8 cellular contexts compared by ENCODE assay signal in the genomic region with DNA sequence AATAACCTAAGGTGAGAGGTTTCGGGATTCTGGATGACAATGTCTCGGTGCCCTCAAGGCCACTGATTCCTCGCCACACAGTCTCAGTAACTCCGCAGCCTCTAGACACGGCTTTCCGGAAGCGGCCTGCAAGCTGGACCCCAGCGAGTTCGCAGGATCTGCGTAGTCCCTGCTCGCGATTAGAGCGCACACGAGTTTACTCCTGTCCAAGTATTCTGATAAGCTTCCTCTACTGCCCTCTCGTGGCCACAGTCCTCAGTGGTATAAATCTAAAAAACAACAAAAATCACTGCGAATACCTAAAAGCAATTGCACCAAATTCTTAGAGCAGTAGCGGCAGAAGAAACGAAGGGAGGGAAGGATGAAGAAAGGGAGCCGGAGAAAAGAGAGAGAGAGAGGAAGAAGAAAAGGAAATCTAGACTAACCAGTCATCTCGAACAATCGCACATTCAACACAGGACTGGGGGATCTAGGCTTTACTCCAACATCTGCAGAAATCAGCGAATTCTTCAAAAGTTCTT. TPM values are rescaled to one million over a fixed set of nuclear protein-coding genes. Genes with fewer than 3 reads are reported as not detected.
DNase-seq lines count a peak whose midpoint lies in the region; ATAC-seq lines count a peak whose summit lies in the region.

No MANE protein-coding gene starts in this region.

- DNase-seq in Caki2 (ENCODE audit: low read depth) (peak; percentile 65), KBM-7 (peak; percentile 90), RKO (ENCODE audit: low spot score) (peak; percentile 95), fibroblast of peridontal ligament (ENCODE audit: extremely low read depth) (peak; percentile 95)
- DNase-seq in activated T-helper 1 cell treated with anti-CD3 and anti-CD28 coated beads, Interleukin-2, amount 50 U/mL, for 16 hours (ENCODE audit: low read depth in 1 of 2, low spot score in 1 of 2) = peak; percentile 45 to 56
- DNase-seq in natural killer cell treated with Interleukin-12 subunit alpha and Interleukin-12 subunit beta and Interleukin-15 and Interleukin-18, amount 100 ng/mL, for 72 hours (ENCODE audit: low spot score) = peak; percentile 85
- peak; percentile 23 to 70 (median 54) for DNase-seq in stimulated activated naive CD4-positive, alpha-beta T cell (lab: John Stamatoyannopoulos, UW)

- peak; percentile 68 for ATAC-seq in GM21515 (IDR thresholded peaks at IDR 0.05; ENCODE audit: unreplicated experiment)
- ATAC-seq in natural killer cell treated with Interleukin-12 subunit alpha and Interleukin-12 subunit beta and Interleukin-15 and Interleukin-18, amount 100 ng/mL, for 72 hours = peak; percentile 75 to 80

- H3K36me3 Mint-ChIP-seq in natural killer cell treated with Interleukin-12 subunit alpha and Interleukin-12 subunit beta and Interleukin-15 and Interleukin-18, amount 100 ng/mL, for 72 hours = no peaks in the 10 kb centered on the region

- H3K4me3 Mint-ChIP-seq in natural killer cell treated with Interleukin-12 subunit alpha and Interleukin-12 subunit beta and Interleukin-15 and Interleukin-18, amount 100 ng/mL, for 72 hours = peak overlapping the region; percentile 70

- no peak overlapping the region for H3K27ac Mint-ChIP-seq in natural killer cell treated with Interleukin-12 subunit alpha and Interleukin-12 subunit beta and Interleukin-15 and Interleukin-18, amount 100 ng/mL, for 72 hours

- peaks cover 21% of the 10 kb centered on the region in 2 donors for H3K27me3 Mint-ChIP-seq in natural killer cell treated with Interleukin-12 subunit alpha and Interleukin-12 subunit beta and Interleukin-15 and Interleukin-18, amount 100 ng/mL, for 72 hours

- H3K4me1 Mint-ChIP-seq in natural killer cell treated with Interleukin-12 subunit alpha and Interleukin-12 subunit beta and Interleukin-15 and Interleukin-18, amount 100 ng/mL, for 72 hours (ENCODE audit: low read depth in 2 of 2) = peaks cover 11 to 13% of the 10 kb centered on the region in 2 donors

- no peaks in the 10 kb centered on the region for H3K9me3 Mint-ChIP-seq in natural killer cell treated with Interleukin-12 subunit alpha and Interleukin-12 subunit beta and Interleukin-15 and Interleukin-18, amount 100 ng/mL, for 72 hours

- in situ Hi-C loops in Caki2 (cut with HindIII; ENCODE audit: low pct_unique_long_range_greater_than_20kb, low sequenced_read_pairs) (no loop called here), KBM-7 (cut with MboI; ENCODE audit: low pct_unique_long_range_greater_than_20kb, low sequenced_read_pairs) (loop anchor here (25.0 kb wide), 1 partner anchor 208 kb away; no protein-coding TSS in a partner anchor)

RNA-seq across cellular contexts. Expression of a gene that starts 1.1 kb away (rescaled TPM):
- total RNA-seq in Caki2 (2014; rRNA removed; shearing (Covaris generic); ENCODE audit: low replicate concordance) = 0.03 and 1.6 TPM in 2 replicates
- total RNA-seq in natural killer cell treated with Interleukin-12 subunit alpha and Interleukin-12 subunit beta and Interleukin-15 and Interleukin-18, amount 100 ng/mL, for 72 hours = 1 to 10 TPM; 1.1 to 1.3 TPM

Comparison
In these comparisons a context has a peak if more than half of its experiments do, and no peak if none do; other contexts are left out.
1. Peak in every context shown above with its lines: DNase-seq and ATAC-seq.